In genomic region chr3:152299243-152299976, GRCh38 we compare ENCODE assay signal across 8 cellular contexts. TPM values are rescaled to one million over a fixed set of nuclear protein-coding genes. Genes with fewer than 3 reads are reported as not detected.
A peak's percentile ranks its signal among the peaks of the same experiment; 100 is the strongest.
DNase-seq lines count a peak whose midpoint lies in the region; ATAC-seq, FAIRE-seq and TF ChIP-seq lines count a peak whose summit lies in the region.

No MANE protein-coding gene starts in this region.

- H3K27me3 ChIP-seq in BJ (ENCODE audit: control insufficient read depth, insufficient read depth, low read length) (no peaks in the 10 kb centered on the region), transverse colon (no peaks in the 10 kb centered on the region), trophoblast cell (ENCODE audit: insufficient read depth, low read length) (no peaks in the 10 kb centered on the region)

- H3K36me3 ChIP-seq in BJ (ENCODE audit: control insufficient read depth, insufficient read depth, low read length) (no peaks in the 10 kb centered on the region; the same call in 1 of the 2 replicates), kidney (ENCODE audit: control insufficient read depth in 1 of 2, insufficient read depth in 2 of 2, low read length in 2 of 2) (no peaks in the 10 kb centered on the region), transverse colon (no peaks in the 10 kb centered on the region), trophoblast cell (ENCODE audit: control insufficient read depth in 1 of 2, insufficient read depth in 2 of 2, low read length in 2 of 2) (peaks cover 2 to 3% of the 10 kb centered on the region in 2 experiments)

- no peak overlapping the region for H2AFZ ChIP-seq in trophoblast cell (ENCODE audit: insufficient read depth, low read length, poor library complexity)

- H4K91ac ChIP-seq in trophoblast cell (ENCODE audit: low read depth, low read length) = no peak overlapping the region

- peaks cover 42% of the 10 kb centered on the region for H3K36me3 Mint-ChIP-seq in activated naive CD8-positive, alpha-beta T cell treated with anti-CD3 and anti-CD28 coated beads, Interleukin-2, amount 50 U/mL, for 24 hours (ENCODE audit: low read depth)

- H2BK12ac ChIP-seq in trophoblast cell (ENCODE audit: low read length) = no peak overlapping the region

- no peak for TF ChIP-seq CTCF in BJ (IDR thresholded peaks at IDR 0.05; ENCODE audit: insufficient read depth, low read depth, low read length)
- no peak for TF ChIP-seq CTCF in kidney (IDR thresholded peaks at IDR 0.05; ENCODE audit: borderline replicate concordance, extremely low read depth, insufficient read depth)
- TF ChIP-seq CTCF in transverse colon (IDR thresholded peaks at IDR 0.05) = no peak

- TF ChIP-seq POLR2A in transverse colon (IDR thresholded peaks at IDR 0.05) = no peak

- FAIRE-seq in kidney (lab: Jason Lieb, UNC) = no peak

- peaks cover 92% of the 10 kb centered on the region for H3K4me1 Mint-ChIP-seq in activated naive CD8-positive, alpha-beta T cell treated with anti-CD3 and anti-CD28 coated beads, Interleukin-2, amount 50 U/mL, for 24 hours

- ATAC-seq in HG03039 (IDR thresholded peaks at IDR 0.05; ENCODE audit: unreplicated experiment) (peak; percentile 16), HG03432 (IDR thresholded peaks at IDR 0.05; ENCODE audit: unreplicated experiment) (no peak)
- peak; percentile 4 for ATAC-seq in activated naive CD8-positive, alpha-beta T cell treated with anti-CD3 and anti-CD28 coated beads, Interleukin-2, amount 50 U/mL, for 24 hours

- CTCF ChIA-PET in BJ (lab: Yijun Ruan, JAX) = interaction anchor here (0.7 to 1.7 kb wide), 3 partner anchors 15 to 227 kb away, joined by 3 to 10 read pairs (median 3); no protein-coding TSS in a partner anchor

- 22 to 36% methylated on average over 6 to 9 of the region's 9 CpGs for WGBS in transverse colon (ENCODE audit: low coverage in 1 of 2), 2 donors
- WGBS in trophoblast cell (ENCODE audit: extremely low coverage, insufficient coverage, insufficient read length) = no CpG with 5 or more reads among the region's 9 CpGs

- no peaks in the 10 kb centered on the region for H3K79me1 ChIP-seq in trophoblast cell (ENCODE audit: low read length)

- no peak overlapping the region for H4K12ac ChIP-seq in trophoblast cell (ENCODE audit: low read depth, low read length)

- H3K9ac ChIP-seq in kidney (ENCODE audit: low read length in 2 of 2) = peak overlapping the region; percentile 47 to 66
- H3K9ac ChIP-seq in trophoblast cell (ENCODE audit: low read length) = no peak overlapping the region

- no peak overlapping the region for H2AK5ac ChIP-seq in trophoblast cell (ENCODE audit: low read length)

- in situ Hi-C loops in transverse colon (cut with MboI; ENCODE audit: low pct_ligation_motif_present in 1 of 4, low pct_unique_long_range_greater_than_20kb in 1 of 4, low sequenced_read_pairs in 3 of 4) = loop anchor here in 1 of 4 donors (25.0 kb wide), 1 partner anchor 138 kb away; no protein-coding TSS in a partner anchor

- peak overlapping the region; percentile 47 to 88 for H3K27ac ChIP-seq in kidney (ENCODE audit: low read depth in 2 of 2, low read length in 2 of 2)
- peak overlapping the region; percentile 88 to 91 (median 90) for H3K27ac ChIP-seq in transverse colon
- no peak overlapping the region for H3K27ac ChIP-seq in trophoblast cell (ENCODE audit: low read depth, low read length)

- no peak overlapping the region for H4K8ac ChIP-seq in trophoblast cell (ENCODE audit: low read depth, low read length)

- no peak overlapping the region for H2BK5ac ChIP-seq in trophoblast cell (ENCODE audit: low read depth, low read length, poor library complexity)

- no peaks in the 10 kb centered on the region for H3K9me3 Mint-ChIP-seq in activated naive CD8-positive, alpha-beta T cell treated with anti-CD3 and anti-CD28 coated beads, Interleukin-2, amount 50 U/mL, for 24 hours

- H3K4me3 ChIP-seq in BJ (ENCODE audit: low read depth, low read length) = peak overlapping the region; percentile 39
- H3K4me3 ChIP-seq in kidney (ENCODE audit: low read length in 2 of 2) = peak overlapping the region; percentile 68 to 83
- H3K4me3 ChIP-seq in transverse colon = peak overlapping the region in 3 of 4 donors; percentile 13 to 44 (median 26)
- no peak overlapping the region for H3K4me3 ChIP-seq in trophoblast cell (ENCODE audit: low read depth, low read length)

- no peak overlapping the region for H3K23ac ChIP-seq in trophoblast cell (ENCODE audit: low read length)

- POLR2A ChIA-PET in BJ (lab: Charles Lee) = no interaction called here

- H3K27me3 Mint-ChIP-seq in activated naive CD8-positive, alpha-beta T cell treated with anti-CD3 and anti-CD28 coated beads, Interleukin-2, amount 50 U/mL, for 24 hours = no peaks in the 10 kb centered on the region

- H3K9me3 ChIP-seq in kidney (ENCODE audit: control insufficient read depth in 1 of 2, low read length in 2 of 2) = no peaks in the 10 kb centered on the region
- H3K9me3 ChIP-seq in transverse colon = no peaks in the 10 kb centered on the region
- no peaks in the 10 kb centered on the region for H3K9me3 ChIP-seq in trophoblast cell (ENCODE audit: insufficient read depth, low read depth, low read length)

- no peak for TF ChIP-seq EP300 in transverse colon (IDR thresholded peaks at IDR 0.05; ENCODE audit: low read depth)

- H3K18ac ChIP-seq in trophoblast cell (ENCODE audit: low read length) = no peak overlapping the region

- H3K4ac ChIP-seq in trophoblast cell (ENCODE audit: low read depth, low read length) = no peak overlapping the region

- H3K4me3 Mint-ChIP-seq in activated naive CD8-positive, alpha-beta T cell treated with anti-CD3 and anti-CD28 coated beads, Interleukin-2, amount 50 U/mL, for 24 hours = peak overlapping the region; percentile 76

- no peaks in the 10 kb centered on the region for H3K79me2 ChIP-seq in trophoblast cell (ENCODE audit: control insufficient read depth, insufficient read depth, low read length, poor library complexity)

- H3K4me2 ChIP-seq in trophoblast cell (ENCODE audit: low read length) = no peak overlapping the region

- no peak for DNase-seq in BJ (ENCODE audit: low read depth)
- no peak for DNase-seq in activated naive CD8-positive, alpha-beta T cell treated with anti-CD3 and anti-CD28 coated beads, Interleukin-2, amount 50 U/mL, for 24 hours
- no peak for DNase-seq in kidney
- no peak for DNase-seq in transverse colon
- no peak for DNase-seq in Kasumi-1 (lab: John Stamatoyannopoulos, UW)
- DNase-seq in trophoblast cell = no peak

- intact Hi-C loops in kidney (cut with DNase I) (no loop called here), transverse colon (cut with DNase I; ENCODE audit: low total_unique reads) (no loop called here)

- H2BK120ac ChIP-seq in trophoblast cell (ENCODE audit: insufficient read depth, low read length, poor library complexity) = no peak overlapping the region

- H3K4me1 ChIP-seq in kidney (ENCODE audit: control insufficient read depth in 1 of 2, insufficient read depth in 1 of 2, low read depth in 1 of 2, low read length in 2 of 2) = peaks cover 14 to 23% of the 10 kb centered on the region in 2 donors
- H3K4me1 ChIP-seq in transverse colon = peaks cover 27 to 99% (median 75%) of the 10 kb centered on the region in 4 donors
- H3K4me1 ChIP-seq in trophoblast cell (ENCODE audit: control insufficient read depth in 1 of 2, insufficient read depth in 2 of 2, low read length in 2 of 2) = peaks cover 0 to 2% of the 10 kb centered on the region in 2 experiments

- no peak overlapping the region for H3K14ac ChIP-seq in trophoblast cell (ENCODE audit: low read length)

- peak overlapping the region; percentile 96 for H3K27ac Mint-ChIP-seq in activated naive CD8-positive, alpha-beta T cell treated with anti-CD3 and anti-CD28 coated beads, Interleukin-2, amount 50 U/mL, for 24 hours

RNA-seq across cellular contexts. Expression of gene MBNL1, which starts 30.7 kb away (rescaled TPM):
- polyA plus RNA-seq in BJ (2011; rRNA removed) (183 and 203 TPM in 2 replicates), kidney (ENCODE audit: insufficient read depth, low read depth, low replicate concordance) (22.0 TPM)
- polyA minus RNA-seq in BJ (2011; rRNA and poly(A)+ RNA removed) = 324 and 379 TPM in 2 replicates
- total RNA-seq in kidney (167 TPM), transverse colon (100 to 1,000 TPM; 232 to 658 (median 509) TPM)
- 9.2 and 9.7 TPM in 2 replicates for polyA plus RNA-seq in trophoblast cell (2013)
